8 cellular contexts compared by ENCODE assay signal in the genomic region with DNA sequence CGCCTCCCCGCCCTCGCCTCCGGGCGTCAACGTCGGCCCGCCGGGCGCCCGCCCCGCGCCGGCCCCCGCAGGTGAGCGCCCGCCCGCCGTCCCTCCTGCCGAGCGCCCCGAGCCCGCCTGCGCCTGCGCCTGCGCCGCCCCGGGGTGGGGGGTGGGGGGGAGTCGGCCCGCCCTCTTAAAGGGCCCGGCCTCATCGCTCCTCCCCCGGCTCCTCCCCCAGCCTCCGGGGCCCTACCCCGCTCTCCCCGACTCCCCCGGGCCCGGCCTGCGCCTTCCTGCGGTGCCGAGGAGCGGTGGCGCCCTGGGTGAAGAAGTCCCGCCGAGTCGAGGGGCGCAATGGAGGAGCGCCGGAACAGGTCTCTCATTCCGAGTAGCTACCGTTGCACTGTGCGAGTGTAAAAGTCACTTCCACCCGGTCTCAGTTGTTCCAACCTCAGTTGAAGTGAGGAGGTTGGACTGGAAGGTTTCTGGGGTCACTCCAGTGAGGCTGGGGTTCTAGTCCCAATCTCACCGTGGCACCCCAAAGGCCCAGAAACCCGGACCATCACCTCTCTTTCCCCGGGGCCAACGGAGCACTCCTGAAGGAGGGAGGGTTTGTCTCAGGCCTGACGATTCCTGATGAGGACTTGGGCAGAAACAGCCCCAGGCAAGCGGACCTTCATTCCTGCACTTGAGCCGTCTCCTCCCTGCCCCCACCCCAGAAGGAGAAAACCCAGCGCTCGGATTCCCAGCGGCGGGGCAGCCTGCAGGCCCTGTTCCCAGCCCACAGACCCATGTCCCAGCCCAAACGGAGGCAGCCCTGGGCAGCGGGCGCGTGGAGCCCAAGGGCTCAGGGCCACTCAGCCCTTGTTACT. TPM values are rescaled to one million over a fixed set of nuclear protein-coding genes. Genes with fewer than 3 reads are reported as not detected.
DNase-seq lines count a peak whose midpoint lies in the region; ATAC-seq and TF ChIP-seq lines count a peak whose summit lies in the region.

No MANE protein-coding gene starts in this region.

- DNase-seq in G401 (ENCODE audit: low spot score) (peak; percentile 86), HFF-Myc (ENCODE audit: extremely low read depth, low read depth) (no peak), NCI-H1092 treated with DMSO at 0.1 percent for 48 hours (lab: John Stamatoyannopoulos, UW) (peak; percentile 70), SW480 (ENCODE audit: low spot score) (peak; percentile 81), adrenal gland (peak; percentile 75 to 88 (median 83)), left cardiac atrium (peak; percentile 87), posterior vena cava (ENCODE audit: low spot score) (peak; percentile 93), upper lobe of right lung (peak; percentile 93)

- H3K27me3 ChIP-seq in adrenal gland (no peaks in the 10 kb centered on the region), upper lobe of right lung (no peaks in the 10 kb centered on the region)

- in situ Hi-C loops in G401 (cut with HindIII; ENCODE audit: low sequenced_read_pairs) = no loop called here

- ATAC-seq in left cardiac atrium = peak; percentile 78 to 79
- ATAC-seq in upper lobe of right lung = peak; percentile 83

- H3K4me1 ChIP-seq in adrenal gland (replicated peaks in 1 of 2) (peaks cover 14 to 22% of the 10 kb centered on the region in 2 donors), upper lobe of right lung (peaks cover 49% of the 10 kb centered on the region)

- WGBS in adrenal gland, 4 donors = 15 to 43% (median 19%) methylated on average over 14 to 68 of the region's 68 CpGs; no CpG with 5 or more reads in 1 of the 4 donors

- H3K36me3 ChIP-seq in adrenal gland (replicated peaks in 1 of 2) = no peaks in the 10 kb centered on the region
- no peaks in the 10 kb centered on the region for H3K36me3 ChIP-seq in upper lobe of right lung

- intact Hi-C loops in adrenal gland (cut with DNase I) (no loop called here), left cardiac atrium (cut with DNase I) (loop anchor here in 1 of 2 donors (5.0 kb wide), 1 partner anchor 48 kb away; no protein-coding TSS in a partner anchor), posterior vena cava (cut with DNase I) (loop anchor here in 1 of 2 donors (10.0 kb wide), 1 partner anchor 45 kb away; no protein-coding TSS in a partner anchor), upper lobe of right lung (cut with DNase I) (loop anchor here (10.0 kb wide), 1 partner anchor 45 kb away; no protein-coding TSS in a partner anchor)

- H3K9me3 ChIP-seq in adrenal gland (replicated peaks in 1 of 3) = no peaks in the 10 kb centered on the region
- no peaks in the 10 kb centered on the region for H3K9me3 ChIP-seq in upper lobe of right lung

- no peak for TF ChIP-seq POLR2A in adrenal gland (IDR thresholded peaks at IDR 0.05)

- H3K4me3 ChIP-seq in HFF-Myc (replicated peaks; ENCODE audit: low read depth, low read length) (peak overlapping the region; percentile 39), adrenal gland (peak overlapping the region in 1 of 4 donors; percentile 91), upper lobe of right lung (peak overlapping the region; percentile 53)

- peak overlapping the region in 1 of 5 donors; percentile 78 for H3K27ac ChIP-seq in adrenal gland
- peak overlapping the region; percentile 63 for H3K27ac ChIP-seq in upper lobe of right lung

- TF ChIP-seq CTCF in HFF-Myc (IDR thresholded peaks at IDR 0.05; ENCODE audit: low read depth, low read length, missing control alignments) = no peak
- no peak for TF ChIP-seq CTCF in adrenal gland (IDR thresholded peaks at IDR 0.05)
- no peak for TF ChIP-seq CTCF in upper lobe of right lung (IDR thresholded peaks at IDR 0.05)

RNA-seq across cellular contexts. Expression of a gene that starts 1.5 kb away (rescaled TPM):
- total RNA-seq in G401 (2014; rRNA removed; shearing (Covaris generic)) = 45.2 and 51.8 TPM in 2 replicates
- 10 to 100 TPM in 6 of 8 donors, 1 to 10 TPM in 2; 5.8 to 48.5 (median 24.7) TPM for total RNA-seq in adrenal gland
- 100 to 1,000 TPM in 1 of 3 donors, 10 to 100 TPM in 1, 1 to 10 TPM in 1; 6.1 to 161 (median 65.4) TPM for polyA plus RNA-seq in adrenal gland
- total RNA-seq in left cardiac atrium = 10 to 100 TPM; 47.6 to 50.4 TPM
- total RNA-seq in posterior vena cava = 10 to 100 TPM; 24.3 to 34.1 TPM
- 58.8 TPM for total RNA-seq in upper lobe of right lung
